1 cellular context compared by ENCODE assay signal in the genomic region with DNA sequence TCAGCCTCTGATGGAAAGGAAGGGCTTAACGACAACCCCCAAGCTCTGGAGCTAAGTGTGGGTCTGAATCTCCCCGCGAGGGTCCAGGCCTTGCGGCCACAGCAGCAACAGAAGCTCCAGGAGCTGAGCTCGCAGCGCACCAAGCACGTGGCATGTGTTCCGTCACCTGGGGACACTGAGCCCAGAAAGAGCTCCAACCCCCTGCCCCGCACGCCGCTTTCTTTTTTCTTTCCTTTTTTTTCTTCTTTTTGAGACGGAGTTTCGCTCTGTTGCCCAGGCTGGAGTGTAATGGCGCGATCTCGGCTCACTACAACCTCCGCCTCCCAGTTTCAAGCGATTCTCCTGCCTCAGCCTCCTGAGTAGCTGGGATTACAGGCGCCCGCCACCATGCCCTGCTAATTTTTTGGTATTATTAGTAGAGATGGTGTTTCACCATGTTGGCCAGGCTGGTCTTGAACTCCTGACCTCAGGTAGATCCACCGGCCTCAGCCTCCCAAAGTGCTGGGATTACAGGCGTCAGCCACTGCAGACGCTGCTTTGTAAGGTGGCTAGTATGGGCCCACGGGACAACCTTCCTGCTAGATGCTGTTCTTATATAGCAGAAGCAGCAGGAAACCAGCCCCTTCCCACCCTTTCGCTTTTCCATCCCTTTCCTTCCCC.
TF ChIP-seq lines count a peak whose summit lies in the region.

No MANE protein-coding gene starts in this region.

TF ChIP-seq in GM23338, 12 proteins besides CTCF, POLR2A, EP300 and RAD21 (continued from another document):
- TF ChIP-seq, protein P1, sequence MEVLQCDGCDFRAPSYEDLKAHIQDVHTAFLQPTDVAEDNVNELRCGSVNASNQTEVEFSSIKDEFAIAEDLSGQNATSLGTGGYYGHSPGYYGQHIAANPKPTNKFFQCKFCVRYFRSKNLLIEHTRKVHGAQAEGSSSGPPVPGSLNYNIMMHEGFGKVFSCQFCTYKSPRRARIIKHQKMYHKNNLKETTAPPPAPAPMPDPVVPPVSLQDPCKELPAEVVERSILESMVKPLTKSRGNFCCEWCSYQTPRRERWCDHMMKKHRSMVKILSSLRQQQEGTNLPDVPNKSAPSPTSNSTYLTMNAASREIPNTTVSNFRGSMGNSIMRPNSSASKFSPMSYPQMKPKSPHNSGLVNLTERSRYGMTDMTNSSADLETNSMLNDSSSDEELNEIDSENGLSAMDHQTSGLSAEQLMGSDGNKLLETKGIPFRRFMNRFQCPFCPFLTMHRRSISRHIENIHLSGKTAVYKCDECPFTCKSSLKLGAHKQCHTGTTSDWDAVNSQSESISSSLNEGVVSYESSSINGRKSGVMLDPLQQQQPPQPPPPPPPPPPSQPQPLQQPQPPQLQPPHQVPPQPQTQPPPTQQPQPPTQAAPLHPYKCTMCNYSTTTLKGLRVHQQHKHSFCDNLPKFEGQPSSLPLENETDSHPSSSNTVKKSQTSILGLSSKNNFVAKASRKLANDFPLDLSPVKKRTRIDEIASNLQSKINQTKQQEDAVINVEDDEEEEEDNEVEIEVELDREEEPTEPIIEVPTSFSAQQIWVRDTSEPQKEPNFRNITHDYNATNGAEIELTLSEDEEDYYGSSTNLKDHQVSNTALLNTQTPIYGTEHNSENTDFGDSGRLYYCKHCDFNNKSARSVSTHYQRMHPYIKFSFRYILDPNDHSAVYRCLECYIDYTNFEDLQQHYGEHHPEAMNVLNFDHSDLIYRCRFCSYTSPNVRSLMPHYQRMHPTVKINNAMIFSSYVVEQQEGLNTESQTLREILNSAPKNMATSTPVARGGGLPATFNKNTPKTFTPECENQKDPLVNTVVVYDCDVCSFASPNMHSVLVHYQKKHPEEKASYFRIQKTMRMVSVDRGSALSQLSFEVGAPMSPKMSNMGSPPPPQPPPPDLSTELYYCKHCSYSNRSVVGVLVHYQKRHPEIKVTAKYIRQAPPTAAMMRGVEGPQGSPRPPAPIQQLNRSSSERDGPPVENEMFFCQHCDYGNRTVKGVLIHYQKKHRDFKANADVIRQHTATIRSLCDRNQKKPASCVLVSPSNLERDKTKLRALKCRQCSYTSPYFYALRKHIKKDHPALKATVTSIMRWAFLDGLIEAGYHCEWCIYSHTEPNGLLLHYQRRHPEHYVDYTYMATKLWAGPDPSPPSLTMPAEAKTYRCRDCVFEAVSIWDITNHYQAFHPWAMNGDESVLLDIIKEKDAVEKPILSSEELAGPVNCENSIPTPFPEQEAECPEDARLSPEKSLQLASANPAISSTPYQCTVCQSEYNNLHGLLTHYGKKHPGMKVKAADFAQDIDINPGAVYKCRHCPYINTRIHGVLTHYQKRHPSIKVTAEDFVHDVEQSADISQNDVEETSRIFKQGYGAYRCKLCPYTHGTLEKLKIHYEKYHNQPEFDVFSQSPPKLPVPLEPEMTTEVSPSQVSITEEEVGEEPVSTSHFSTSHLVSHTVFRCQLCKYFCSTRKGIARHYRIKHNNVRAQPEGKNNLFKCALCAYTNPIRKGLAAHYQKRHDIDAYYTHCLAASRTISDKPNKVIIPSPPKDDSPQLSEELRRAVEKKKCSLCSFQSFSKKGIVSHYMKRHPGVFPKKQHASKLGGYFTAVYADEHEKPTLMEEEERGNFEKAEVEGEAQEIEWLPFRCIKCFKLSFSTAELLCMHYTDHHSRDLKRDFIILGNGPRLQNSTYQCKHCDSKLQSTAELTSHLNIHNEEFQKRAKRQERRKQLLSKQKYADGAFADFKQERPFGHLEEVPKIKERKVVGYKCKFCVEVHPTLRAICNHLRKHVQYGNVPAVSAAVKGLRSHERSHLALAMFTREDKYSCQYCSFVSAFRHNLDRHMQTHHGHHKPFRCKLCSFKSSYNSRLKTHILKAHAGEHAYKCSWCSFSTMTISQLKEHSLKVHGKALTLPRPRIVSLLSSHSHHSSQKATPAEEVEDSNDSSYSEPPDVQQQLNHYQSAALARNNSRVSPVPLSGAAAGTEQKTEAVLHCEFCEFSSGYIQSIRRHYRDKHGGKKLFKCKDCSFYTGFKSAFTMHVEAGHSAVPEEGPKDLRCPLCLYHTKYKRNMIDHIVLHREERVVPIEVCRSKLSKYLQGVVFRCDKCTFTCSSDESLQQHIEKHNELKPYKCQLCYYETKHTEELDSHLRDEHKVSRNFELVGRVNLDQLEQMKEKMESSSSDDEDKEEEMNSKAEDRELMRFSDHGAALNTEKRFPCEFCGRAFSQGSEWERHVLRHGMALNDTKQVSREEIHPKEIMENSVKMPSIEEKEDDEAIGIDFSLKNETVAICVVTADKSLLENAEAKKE (CRISPR knock-in tag; IDR thresholded peaks at IDR 0.05) = no peak
- no peak for TF ChIP-seq STAT1 (IDR thresholded peaks at IDR 0.05; ENCODE audit: unreplicated experiment)
- TF ChIP-seq, protein P2, sequence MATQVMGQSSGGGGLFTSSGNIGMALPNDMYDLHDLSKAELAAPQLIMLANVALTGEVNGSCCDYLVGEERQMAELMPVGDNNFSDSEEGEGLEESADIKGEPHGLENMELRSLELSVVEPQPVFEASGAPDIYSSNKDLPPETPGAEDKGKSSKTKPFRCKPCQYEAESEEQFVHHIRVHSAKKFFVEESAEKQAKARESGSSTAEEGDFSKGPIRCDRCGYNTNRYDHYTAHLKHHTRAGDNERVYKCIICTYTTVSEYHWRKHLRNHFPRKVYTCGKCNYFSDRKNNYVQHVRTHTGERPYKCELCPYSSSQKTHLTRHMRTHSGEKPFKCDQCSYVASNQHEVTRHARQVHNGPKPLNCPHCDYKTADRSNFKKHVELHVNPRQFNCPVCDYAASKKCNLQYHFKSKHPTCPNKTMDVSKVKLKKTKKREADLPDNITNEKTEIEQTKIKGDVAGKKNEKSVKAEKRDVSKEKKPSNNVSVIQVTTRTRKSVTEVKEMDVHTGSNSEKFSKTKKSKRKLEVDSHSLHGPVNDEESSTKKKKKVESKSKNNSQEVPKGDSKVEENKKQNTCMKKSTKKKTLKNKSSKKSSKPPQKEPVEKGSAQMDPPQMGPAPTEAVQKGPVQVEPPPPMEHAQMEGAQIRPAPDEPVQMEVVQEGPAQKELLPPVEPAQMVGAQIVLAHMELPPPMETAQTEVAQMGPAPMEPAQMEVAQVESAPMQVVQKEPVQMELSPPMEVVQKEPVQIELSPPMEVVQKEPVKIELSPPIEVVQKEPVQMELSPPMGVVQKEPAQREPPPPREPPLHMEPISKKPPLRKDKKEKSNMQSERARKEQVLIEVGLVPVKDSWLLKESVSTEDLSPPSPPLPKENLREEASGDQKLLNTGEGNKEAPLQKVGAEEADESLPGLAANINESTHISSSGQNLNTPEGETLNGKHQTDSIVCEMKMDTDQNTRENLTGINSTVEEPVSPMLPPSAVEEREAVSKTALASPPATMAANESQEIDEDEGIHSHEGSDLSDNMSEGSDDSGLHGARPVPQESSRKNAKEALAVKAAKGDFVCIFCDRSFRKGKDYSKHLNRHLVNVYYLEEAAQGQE (IDR thresholded peaks at IDR 0.05; ENCODE audit: unreplicated experiment) = no peak
- no peak for TF ChIP-seq ZNF114 (CRISPR knock-in tag; IDR thresholded peaks at IDR 0.05)
- TF ChIP-seq JUNB (IDR thresholded peaks at IDR 0.05; ENCODE audit: unreplicated experiment) = no peak
- no peak for TF ChIP-seq CREB1 (CRISPR knock-in tag; IDR thresholded peaks at IDR 0.05; ENCODE audit: low read depth)
- no peak for TF ChIP-seq POLR2AphosphoS5 (IDR thresholded peaks at IDR 0.05; ENCODE audit: low read depth)
- TF ChIP-seq EZH2 (IDR thresholded peaks at IDR 0.05; ENCODE audit: low read depth, unreplicated experiment) = no peak
- no peak for TF ChIP-seq NANOG (IDR thresholded peaks at IDR 0.05; ENCODE audit: borderline replicate concordance)
- TF ChIP-seq EZH2phosphoT487 (IDR thresholded peaks at IDR 0.05; ENCODE audit: unreplicated experiment) = no peak
- no peak for TF ChIP-seq ZNF331 (CRISPR knock-in tag; IDR thresholded peaks at IDR 0.05; ENCODE audit: low read depth)
